ENCODE assay signal across 1 cellular context in the genomic region with DNA sequence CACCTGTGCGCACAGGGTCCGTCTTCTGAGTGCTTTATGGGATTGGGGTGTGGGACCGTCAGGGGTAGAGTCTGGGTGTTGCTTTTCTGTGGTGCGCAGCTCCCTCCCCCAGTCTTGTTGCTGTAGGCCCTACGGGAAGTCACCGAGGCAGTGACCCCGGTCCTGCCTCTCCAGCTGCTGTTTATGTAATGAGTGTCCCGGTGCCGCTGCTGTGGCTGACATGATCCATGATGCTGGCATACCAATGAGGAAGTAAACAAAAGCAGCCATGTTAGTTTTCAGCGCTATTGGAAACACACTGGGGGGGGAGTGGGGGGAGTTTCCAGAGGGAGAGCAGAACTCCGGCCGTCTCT.
TF ChIP-seq lines count a peak whose summit lies in the region.

No MANE protein-coding gene starts in this region.

TF ChIP-seq in HepG2, 621 proteins besides CTCF, POLR2A, EP300 and RAD21 (continued from another document and continues in another):
- TF ChIP-seq LBX2 (CRISPR knock-in tag; IDR thresholded peaks at IDR 0.05; ENCODE audit: borderline replicate concordance) (no peak), ZNF207 (IDR thresholded peaks at IDR 0.05; ENCODE audit: borderline replicate concordance) (no peak), AHR (CRISPR knock-in tag; IDR thresholded peaks at IDR 0.05) (no peak), ZNF24 (IDR thresholded peaks at IDR 0.05) (no peak), ZNF225 (CRISPR knock-in tag; IDR thresholded peaks at IDR 0.05) (no peak), ZNF10 (CRISPR knock-in tag; IDR thresholded peaks at IDR 0.05; ENCODE audit: borderline replicate concordance, low read depth) (no peak), ZSCAN5A (CRISPR knock-in tag; IDR thresholded peaks at IDR 0.05; ENCODE audit: borderline replicate concordance) (no peak), HCFC1 (IDR thresholded peaks at IDR 0.05; ENCODE audit: low read depth, low read length) (no peak), RXRB (CRISPR knock-in tag; IDR thresholded peaks at IDR 0.05; ENCODE audit: borderline replicate concordance) (peak; percentile 21; the same call in 1 of the 2 replicates), ZMYM2 (CRISPR knock-in tag; IDR thresholded peaks at IDR 0.05) (no peak), MLLT10 (CRISPR knock-in tag; IDR thresholded peaks at IDR 0.05) (no peak), EED (CRISPR knock-in tag; IDR thresholded peaks at IDR 0.05) (no peak), ZBTB4 (CRISPR knock-in tag; IDR thresholded peaks at IDR 0.05; ENCODE audit: borderline replicate concordance) (no peak), MEIS1 (CRISPR knock-in tag; IDR thresholded peaks at IDR 0.05; ENCODE audit: borderline replicate concordance) (no peak), ZBTB8A (CRISPR knock-in tag; IDR thresholded peaks at IDR 0.05; ENCODE audit: borderline replicate concordance, low read depth) (no peak), HNF1B (CRISPR knock-in tag; IDR thresholded peaks at IDR 0.05) (no peak), ARID3A (IDR thresholded peaks at IDR 0.05; ENCODE audit: low read depth, low read length) (no peak), ZNF850 (CRISPR knock-in tag; conservative IDR thresholded peaks at IDR 0.05) (no peak), ZNF782 (CRISPR knock-in tag; IDR thresholded peaks at IDR 0.05; ENCODE audit: borderline replicate concordance) (no peak), SMAD9 (CRISPR knock-in tag; IDR thresholded peaks at IDR 0.05) (no peak), ZNF275 (CRISPR knock-in tag; IDR thresholded peaks at IDR 0.05; ENCODE audit: borderline replicate concordance) (peak; percentile 12; the same call in 1 of the 2 replicates), GTF3A (CRISPR knock-in tag; conservative IDR thresholded peaks at IDR 0.05) (no peak)
- TF ChIP-seq, protein P1, sequence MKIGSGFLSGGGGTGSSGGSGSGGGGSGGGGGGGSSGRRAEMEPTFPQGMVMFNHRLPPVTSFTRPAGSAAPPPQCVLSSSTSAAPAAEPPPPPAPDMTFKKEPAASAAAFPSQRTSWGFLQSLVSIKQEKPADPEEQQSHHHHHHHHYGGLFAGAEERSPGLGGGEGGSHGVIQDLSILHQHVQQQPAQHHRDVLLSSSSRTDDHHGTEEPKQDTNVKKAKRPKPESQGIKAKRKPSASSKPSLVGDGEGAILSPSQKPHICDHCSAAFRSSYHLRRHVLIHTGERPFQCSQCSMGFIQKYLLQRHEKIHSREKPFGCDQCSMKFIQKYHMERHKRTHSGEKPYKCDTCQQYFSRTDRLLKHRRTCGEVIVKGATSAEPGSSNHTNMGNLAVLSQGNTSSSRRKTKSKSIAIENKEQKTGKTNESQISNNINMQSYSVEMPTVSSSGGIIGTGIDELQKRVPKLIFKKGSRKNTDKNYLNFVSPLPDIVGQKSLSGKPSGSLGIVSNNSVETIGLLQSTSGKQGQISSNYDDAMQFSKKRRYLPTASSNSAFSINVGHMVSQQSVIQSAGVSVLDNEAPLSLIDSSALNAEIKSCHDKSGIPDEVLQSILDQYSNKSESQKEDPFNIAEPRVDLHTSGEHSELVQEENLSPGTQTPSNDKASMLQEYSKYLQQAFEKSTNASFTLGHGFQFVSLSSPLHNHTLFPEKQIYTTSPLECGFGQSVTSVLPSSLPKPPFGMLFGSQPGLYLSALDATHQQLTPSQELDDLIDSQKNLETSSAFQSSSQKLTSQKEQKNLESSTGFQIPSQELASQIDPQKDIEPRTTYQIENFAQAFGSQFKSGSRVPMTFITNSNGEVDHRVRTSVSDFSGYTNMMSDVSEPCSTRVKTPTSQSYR (CRISPR knock-in tag; IDR thresholded peaks at IDR 0.05; ENCODE audit: borderline replicate concordance): peak; percentile 29; the same call in 1 of the 2 replicates
- TF ChIP-seq, protein P2, sequence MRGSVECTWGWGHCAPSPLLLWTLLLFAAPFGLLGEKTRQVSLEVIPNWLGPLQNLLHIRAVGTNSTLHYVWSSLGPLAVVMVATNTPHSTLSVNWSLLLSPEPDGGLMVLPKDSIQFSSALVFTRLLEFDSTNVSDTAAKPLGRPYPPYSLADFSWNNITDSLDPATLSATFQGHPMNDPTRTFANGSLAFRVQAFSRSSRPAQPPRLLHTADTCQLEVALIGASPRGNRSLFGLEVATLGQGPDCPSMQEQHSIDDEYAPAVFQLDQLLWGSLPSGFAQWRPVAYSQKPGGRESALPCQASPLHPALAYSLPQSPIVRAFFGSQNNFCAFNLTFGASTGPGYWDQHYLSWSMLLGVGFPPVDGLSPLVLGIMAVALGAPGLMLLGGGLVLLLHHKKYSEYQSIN (CRISPR knock-in tag; IDR thresholded peaks at IDR 0.05; ENCODE audit: borderline replicate concordance): no peak
- TF ChIP-seq, protein P3, sequence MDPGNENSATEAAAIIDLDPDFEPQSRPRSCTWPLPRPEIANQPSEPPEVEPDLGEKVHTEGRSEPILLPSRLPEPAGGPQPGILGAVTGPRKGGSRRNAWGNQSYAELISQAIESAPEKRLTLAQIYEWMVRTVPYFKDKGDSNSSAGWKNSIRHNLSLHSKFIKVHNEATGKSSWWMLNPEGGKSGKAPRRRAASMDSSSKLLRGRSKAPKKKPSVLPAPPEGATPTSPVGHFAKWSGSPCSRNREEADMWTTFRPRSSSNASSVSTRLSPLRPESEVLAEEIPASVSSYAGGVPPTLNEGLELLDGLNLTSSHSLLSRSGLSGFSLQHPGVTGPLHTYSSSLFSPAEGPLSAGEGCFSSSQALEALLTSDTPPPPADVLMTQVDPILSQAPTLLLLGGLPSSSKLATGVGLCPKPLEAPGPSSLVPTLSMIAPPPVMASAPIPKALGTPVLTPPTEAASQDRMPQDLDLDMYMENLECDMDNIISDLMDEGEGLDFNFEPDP (CRISPR knock-in tag; conservative IDR thresholded peaks at IDR 0.05): no peak
- TF ChIP-seq, protein P4, sequence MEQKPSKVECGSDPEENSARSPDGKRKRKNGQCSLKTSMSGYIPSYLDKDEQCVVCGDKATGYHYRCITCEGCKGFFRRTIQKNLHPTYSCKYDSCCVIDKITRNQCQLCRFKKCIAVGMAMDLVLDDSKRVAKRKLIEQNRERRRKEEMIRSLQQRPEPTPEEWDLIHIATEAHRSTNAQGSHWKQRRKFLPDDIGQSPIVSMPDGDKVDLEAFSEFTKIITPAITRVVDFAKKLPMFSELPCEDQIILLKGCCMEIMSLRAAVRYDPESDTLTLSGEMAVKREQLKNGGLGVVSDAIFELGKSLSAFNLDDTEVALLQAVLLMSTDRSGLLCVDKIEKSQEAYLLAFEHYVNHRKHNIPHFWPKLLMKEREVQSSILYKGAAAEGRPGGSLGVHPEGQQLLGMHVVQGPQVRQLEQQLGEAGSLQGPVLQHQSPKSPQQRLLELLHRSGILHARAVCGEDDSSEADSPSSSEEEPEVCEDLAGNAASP (CRISPR knock-in tag; IDR thresholded peaks at IDR 0.05; ENCODE audit: borderline replicate concordance): no peak
- TF ChIP-seq, protein P5, sequence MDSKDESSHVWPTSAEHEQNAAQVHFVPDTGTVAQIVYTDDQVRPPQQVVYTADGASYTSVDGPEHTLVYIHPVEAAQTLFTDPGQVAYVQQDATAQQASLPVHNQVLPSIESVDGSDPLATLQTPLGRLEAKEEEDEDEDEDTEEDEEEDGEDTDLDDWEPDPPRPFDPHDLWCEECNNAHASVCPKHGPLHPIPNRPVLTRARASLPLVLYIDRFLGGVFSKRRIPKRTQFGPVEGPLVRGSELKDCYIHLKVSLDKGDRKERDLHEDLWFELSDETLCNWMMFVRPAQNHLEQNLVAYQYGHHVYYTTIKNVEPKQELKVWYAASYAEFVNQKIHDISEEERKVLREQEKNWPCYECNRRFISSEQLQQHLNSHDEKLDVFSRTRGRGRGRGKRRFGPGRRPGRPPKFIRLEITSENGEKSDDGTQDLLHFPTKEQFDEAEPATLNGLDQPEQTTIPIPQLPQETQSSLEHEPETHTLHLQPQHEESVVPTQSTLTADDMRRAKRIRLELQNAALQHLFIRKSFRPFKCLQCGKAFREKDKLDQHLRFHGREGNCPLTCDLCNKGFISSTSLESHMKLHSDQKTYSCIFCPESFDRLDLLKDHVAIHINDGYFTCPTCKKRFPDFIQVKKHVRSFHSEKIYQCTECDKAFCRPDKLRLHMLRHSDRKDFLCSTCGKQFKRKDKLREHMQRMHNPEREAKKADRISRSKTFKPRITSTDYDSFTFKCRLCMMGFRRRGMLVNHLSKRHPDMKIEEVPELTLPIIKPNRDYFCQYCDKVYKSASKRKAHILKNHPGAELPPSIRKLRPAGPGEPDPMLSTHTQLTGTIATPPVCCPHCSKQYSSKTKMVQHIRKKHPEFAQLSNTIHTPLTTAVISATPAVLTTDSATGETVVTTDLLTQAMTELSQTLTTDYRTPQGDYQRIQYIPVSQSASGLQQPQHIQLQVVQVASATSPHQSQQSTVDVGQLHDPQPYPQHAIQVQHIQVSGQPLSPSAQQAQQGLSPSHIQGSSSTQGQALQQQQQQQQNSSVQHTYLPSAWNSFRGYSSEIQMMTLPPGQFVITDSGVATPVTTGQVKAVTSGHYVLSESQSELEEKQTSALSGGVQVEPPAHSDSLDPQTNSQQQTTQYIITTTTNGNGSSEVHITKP (CRISPR knock-in tag; IDR thresholded peaks at IDR 0.05; ENCODE audit: low read depth): no peak
